Comparison of ENCODE assay signal across 1 cellular context in genomic region chr9:115000217-115000639, GRCh38.
TF ChIP-seq lines count a peak whose summit lies in the region.

No MANE protein-coding gene starts in this region.

TF ChIP-seq in GM12878, 131 proteins besides CTCF, POLR2A, EP300 and RAD21 (continued from another document):
- no peak for TF ChIP-seq KLF5 (IDR thresholded peaks at IDR 0.05; ENCODE audit: partially characterized antibody)
